Comparison of ENCODE assay signal across 11 cellular contexts in genomic region chr1:31700468-31701136, GRCh38. TPM values are rescaled to one million over a fixed set of nuclear protein-coding genes. Genes with fewer than 3 reads are reported as not detected.
A peak's percentile ranks its signal among the peaks of the same experiment; 100 is the strongest.
DNase-seq lines count a peak whose midpoint lies in the region; TF ChIP-seq lines count a peak whose summit lies in the region.
"Had no signal": no experiment of that assay in that cellular context is flagged by ENCODE, and none has a peak within 500 bp of the region (broad histone marks: within the 10 kb centered on the region; RNA-seq: fewer than 3 reads in every experiment).

No MANE protein-coding gene starts in this region.

- H3K79me2 ChIP-seq in neural progenitor cell (ENCODE audit: low read depth) = no peaks in the 10 kb centered on the region

- H3K36me3 ChIP-seq in adrenal gland (replicated peaks in 1 of 2) = no peaks in the 10 kb centered on the region
- peaks cover 37 to 47% of the 10 kb centered on the region in 2 experiments for H3K36me3 ChIP-seq in mesenchymal stem cell (ENCODE audit: control insufficient read depth in 1 of 2, insufficient read depth in 2 of 2, low read depth in 1 of 2, low read length in 2 of 2)
- H3K36me3 ChIP-seq in tibial nerve = peaks cover 0 to 9% (median 0%) of the 10 kb centered on the region in 3 donors
- H3K36me3 ChIP-seq in neural progenitor cell = no peaks in the 10 kb centered on the region

- TF ChIP-seq POLR2A in adrenal gland (IDR thresholded peaks at IDR 0.05) = no peak
- no peak for TF ChIP-seq POLR2A in tibial nerve (IDR thresholded peaks at IDR 0.05)

- peak overlapping the region; percentile 53 to 85 for H2BK12ac ChIP-seq in mesenchymal stem cell (ENCODE audit: low read length in 2 of 2)

- peak overlapping the region; percentile 38 to 83 for H3K18ac ChIP-seq in mesenchymal stem cell (ENCODE audit: low read depth in 1 of 2, low read length in 2 of 2)

- 67 to 78% (median 71%) methylated on average over 7 of the region's 7 CpGs for WGBS in adrenal gland, 4 donors
- 73% methylated on average over 7 of the region's 7 CpGs for WGBS in mesenchymal stem cell
- 32 to 33% methylated on average over 7 of the region's 7 CpGs for WGBS in tibial nerve, 2 donors

- DNase-seq in NCI-H82 (lab: John Stamatoyannopoulos, UW) = peak; percentile 61
- no peak for DNase-seq in NCI-H82 treated with DMSO at 0.1 percent for 48 hours (lab: John Stamatoyannopoulos, UW; ENCODE audit: unreplicated experiment)
- no peak for DNase-seq in adrenal gland
- DNase-seq in mesenchymal stem cell = no peak
- no peak for DNase-seq in tibial nerve (ENCODE audit: low spot score in 2 of 2)
- no peak for DNase-seq in mesenteric fat pad (ENCODE audit: low spot score)
- DNase-seq in epidermal melanocyte (ENCODE audit: insufficient read length, low spot score) = no peak
- no peak for DNase-seq in neural progenitor cell (ENCODE audit: low spot score)
- DNase-seq: NCI-H1092 had no signal

- H2AK5ac ChIP-seq in mesenchymal stem cell (ENCODE audit: low read length, severe bottlenecking) = peak overlapping the region; percentile 63

- peak overlapping the region in 1 of 4 donors; percentile 13 for H3K4me3 ChIP-seq in adrenal gland
- peak overlapping the region in 1 of 2 experiments; percentile 86 for H3K4me3 ChIP-seq in mesenchymal stem cell (ENCODE audit: insufficient read depth in 1 of 2, low read depth in 1 of 2, low read length in 2 of 2)
- H3K4me3 ChIP-seq in tibial nerve = peak overlapping the region in 1 of 4 donors; percentile 47
- no peak overlapping the region for H3K4me3 ChIP-seq in neural progenitor cell
- H3K4me3 ChIP-seq: GM12878 had no signal

- H3K4me1 ChIP-seq in adrenal gland (replicated peaks in 1 of 2) (peaks cover 16 to 25% of the 10 kb centered on the region in 2 donors), mesenchymal stem cell (ENCODE audit: control insufficient read depth, insufficient read depth, low read depth, low read length) (peaks cover 59% of the 10 kb centered on the region), tibial nerve (peaks cover 7 to 99% (median 81%) of the 10 kb centered on the region in 4 donors), neural progenitor cell (peaks cover 19% of the 10 kb centered on the region)

- H3K4ac ChIP-seq in mesenchymal stem cell (ENCODE audit: low read depth in 1 of 2, low read length in 2 of 2) = peak overlapping the region; percentile 10 to 19

- no peak for TF ChIP-seq EP300 in tibial nerve (IDR thresholded peaks at IDR 0.05)

- H4K20me1 ChIP-seq in neural progenitor cell (ENCODE audit: low read depth) = no peaks in the 10 kb centered on the region

- H2BK120ac ChIP-seq in mesenchymal stem cell (ENCODE audit: low read depth, low read length) = peak overlapping the region; percentile 12

- peaks cover 2% of the 10 kb centered on the region for H3K79me1 ChIP-seq in mesenchymal stem cell (replicated peaks; ENCODE audit: low read length, poor library complexity, severe bottlenecking)

- peak overlapping the region in 4 of 5 donors; percentile 42 to 87 (median 78) for H3K27ac ChIP-seq in adrenal gland
- H3K27ac ChIP-seq in mesenchymal stem cell (ENCODE audit: low read length, poor library complexity, severe bottlenecking) = peak overlapping the region; percentile 64
- peak overlapping the region; percentile 47 to 89 (median 84) for H3K27ac ChIP-seq in tibial nerve
- no peak overlapping the region for H3K27ac ChIP-seq in neural progenitor cell

- H3K27me3 ChIP-seq in adrenal gland (no peaks in the 10 kb centered on the region), mesenchymal stem cell (ENCODE audit: control insufficient read depth in 1 of 2, insufficient read depth in 1 of 2, low read length in 2 of 2) (no peaks in the 10 kb centered on the region), tibial nerve (no peaks in the 10 kb centered on the region), neural progenitor cell (peaks cover 19% of the 10 kb centered on the region)

- no peak overlapping the region for H3K4me3 Mint-ChIP-seq in neural progenitor cell
- H3K4me3 Mint-ChIP-seq: CD14-positive monocyte had no signal

- no peak overlapping the region for H2BK15ac ChIP-seq in mesenchymal stem cell (ENCODE audit: low read depth, poor library complexity, severe bottlenecking)

- no peak overlapping the region for H3K27ac Mint-ChIP-seq in neural progenitor cell
- H3K27ac Mint-ChIP-seq: CD14-positive monocyte had no signal

- no peaks in the 10 kb centered on the region for H3K9me3 Mint-ChIP-seq in neural progenitor cell

- H3K4me1 Mint-ChIP-seq in neural progenitor cell = peaks cover 26% of the 10 kb centered on the region

- peak overlapping the region in 1 of 2 experiments; percentile 12 for H3K14ac ChIP-seq in mesenchymal stem cell (ENCODE audit: low read length in 2 of 2)

- peaks cover 5% of the 10 kb centered on the region for H3F3A ChIP-seq in neural progenitor cell (ENCODE audit: low read depth)

- H2AFZ ChIP-seq in mesenchymal stem cell (ENCODE audit: low read depth, low read length) (no peak overlapping the region), neural progenitor cell (replicated peaks) (no peak overlapping the region)

- H3K23ac ChIP-seq in mesenchymal stem cell (ENCODE audit: low read length in 2 of 2) = no peak overlapping the region

- intact Hi-C loops in adrenal gland (cut with DNase I) = no loop called here

- H3K9ac ChIP-seq in mesenchymal stem cell (ENCODE audit: low read length) = peak overlapping the region; percentile 89
- H3K9ac ChIP-seq in neural progenitor cell = no peak overlapping the region

- H3K27me3 Mint-ChIP-seq in neural progenitor cell (ENCODE audit: insufficient read depth, low read depth) = peaks cover 19% of the 10 kb centered on the region

- H3K9me3 ChIP-seq in adrenal gland (replicated peaks in 1 of 3) (no peaks in the 10 kb centered on the region), mesenchymal stem cell (ENCODE audit: control insufficient read depth, low read length) (no peaks in the 10 kb centered on the region), tibial nerve (no peaks in the 10 kb centered on the region), neural progenitor cell (ENCODE audit: low read depth) (no peaks in the 10 kb centered on the region)

- peak overlapping the region; percentile 70 for H4K91ac ChIP-seq in mesenchymal stem cell (ENCODE audit: low read length)

- H3K4me2 ChIP-seq in mesenchymal stem cell (ENCODE audit: low read length, poor library complexity, severe bottlenecking) (peak overlapping the region; percentile 14), neural progenitor cell (no peak overlapping the region)

- peak overlapping the region; percentile 57 for H2BK5ac ChIP-seq in mesenchymal stem cell (ENCODE audit: low read depth, low read length, poor library complexity, severe bottlenecking)

- no peaks in the 10 kb centered on the region for H3K36me3 Mint-ChIP-seq in neural progenitor cell
- H3K36me3 Mint-ChIP-seq: CD14-positive monocyte had no signal

- H4K8ac ChIP-seq in mesenchymal stem cell (ENCODE audit: low read length) = peak overlapping the region; percentile 20

- TF ChIP-seq CTCF in adrenal gland (IDR thresholded peaks at IDR 0.05) (no peak), tibial nerve (IDR thresholded peaks at IDR 0.05) (no peak), neural progenitor cell (IDR thresholded peaks at IDR 0.05) (no peak)

RNA-seq across cellular contexts. Expression of gene COL16A1, which starts 3.2 kb away (rescaled TPM):
- 10 to 100 TPM; 18.5 to 41.2 (median 26.9) TPM for total RNA-seq in adrenal gland
- 100 to 1,000 TPM in 1 of 3 donors, 10 to 100 TPM in 1, 1 to 10 TPM in 1; 6.1 to 129 (median 49.8) TPM for polyA plus RNA-seq in adrenal gland
- polyA plus RNA-seq in mesenchymal stem cell (2013, experiment 1 of 2) = 20.9 TPM
- 18.3 TPM for polyA plus RNA-seq in mesenchymal stem cell (2013, experiment 2 of 2)
- 100 to 1,000 TPM; 147 to 311 (median 212) TPM for total RNA-seq in tibial nerve
- total RNA-seq in mesenteric fat pad = 38.9 TPM
- 0.22 and 7.0 TPM in 2 replicates for total RNA-seq in neural progenitor cell (ENCODE audit: low replicate concordance)
- polyA plus RNA-seq: CD14-positive monocyte had no signal

RNA-seq across cellular contexts. Expression of gene PEF1, which starts 55.9 kb away (rescaled TPM):
- 100 to 1,000 TPM in 2 of 8 donors, 10 to 100 TPM in 6; 71.1 to 132 (median 86.5) TPM for total RNA-seq in adrenal gland
- 10 to 100 TPM; 58.2 to 87.1 (median 68.9) TPM for polyA plus RNA-seq in adrenal gland
- polyA plus RNA-seq in mesenchymal stem cell (2013, experiment 1 of 2) = 56.0 TPM
- polyA plus RNA-seq in mesenchymal stem cell (2013, experiment 2 of 2) = 55.6 TPM
- 100 to 1,000 TPM in 1 of 4 donors, 10 to 100 TPM in 3; 62.5 to 108 (median 89.7) TPM for total RNA-seq in tibial nerve
- total RNA-seq in mesenteric fat pad = 47.9 TPM
- total RNA-seq in neural progenitor cell (ENCODE audit: low replicate concordance) = 30.7 and 47.7 TPM in 2 replicates
